22 cellular contexts compared by ENCODE assay signal in genomic region chr21:42499430-42500106, GRCh38. TPM values are rescaled to one million over a fixed set of nuclear protein-coding genes. Genes with fewer than 3 reads are reported as not detected.
DNase-seq lines count a peak whose midpoint lies in the region; ATAC-seq lines count a peak whose summit lies in the region.
"Had no signal": no experiment of that assay in that cellular context is flagged by ENCODE, and none has a peak within 500 bp of the region (broad histone marks: within the 10 kb centered on the region; RNA-seq: fewer than 3 reads in every experiment).

No MANE protein-coding gene starts in this region.

- 59 to 67% methylated on average over 15 of the region's 15 CpGs for WGBS in ectodermal cell, 2 experiments

- no peaks in the 10 kb centered on the region for H3K36me3 ChIP-seq in ectodermal cell (ENCODE audit: control insufficient read depth, insufficient read depth, low read length)
- H3K36me3 ChIP-seq: cardiac muscle cell had no signal

- no peak for ATAC-seq in HG03354 (IDR thresholded peaks at IDR 0.05; ENCODE audit: poor library complexity, severe bottlenecking, unreplicated experiment)
- ATAC-seq: activated CD4-positive, CD25-positive, alpha-beta regulatory T cell treated with anti-CD3 and anti-CD28 coated beads, Interleukin-2, amount 50 U/mL, for 24 hours; foreskin keratinocyte had no signal

- peak; percentile 35 for DNase-seq in NCI-H82 (lab: John Stamatoyannopoulos, UW)
- DNase-seq in NCI-H82 treated with DMSO at 0.1 percent for 48 hours (lab: John Stamatoyannopoulos, UW; ENCODE audit: unreplicated experiment): no peak
- peak; percentile 85 for DNase-seq in NCI-H2227 (lab: John Stamatoyannopoulos, UW; ENCODE audit: unreplicated experiment)
- peak; percentile 75 for DNase-seq in retina
- DNase-seq in NCI-H128 (lab: John Stamatoyannopoulos, UW; ENCODE audit: unreplicated experiment): no peak
- no peak for DNase-seq in NCI-H510A treated with DMSO at 0.1 percent for 48 hours (lab: John Stamatoyannopoulos, UW)
- DNase-seq: ACHN, anterior cingulate cortex, erythroblast, foreskin keratinocyte, GF-D8, HCEC 1CT, NCI-H1694 treated with DMSO at 0.1 percent for 48 hours, NCI-H446, substantia nigra had no signal

- peak overlapping the region; percentile 60 for H3K27ac ChIP-seq in ectodermal cell (ENCODE audit: insufficient read depth, low read depth, low read length, poor library complexity, severe bottlenecking)
- H3K27ac ChIP-seq: C4-2B, cardiac muscle cell, foreskin keratinocyte, hepatocyte had no signal

- H3K4me1 ChIP-seq in ectodermal cell (ENCODE audit: control insufficient read depth, insufficient read depth, low read length): peaks cover 17% of the 10 kb centered on the region

- H3K27me3 ChIP-seq in ectodermal cell (ENCODE audit: control insufficient read depth, insufficient read depth, low read length, poor library complexity, severe bottlenecking): peaks cover 10% of the 10 kb centered on the region
- H3K27me3 ChIP-seq: dorsolateral prefrontal cortex, foreskin keratinocyte, hepatocyte had no signal

- H3K4me3 ChIP-seq in ectodermal cell (ENCODE audit: insufficient read depth, low read depth, low read length): no peak overlapping the region
- H3K4me3 ChIP-seq: cardiac muscle cell, dorsolateral prefrontal cortex, hepatocyte had no signal

- no peaks in the 10 kb centered on the region for H3K9me3 ChIP-seq in ectodermal cell (ENCODE audit: control insufficient read depth, low read length)

RNA-seq across cellular contexts. Expression of gene RSPH1, which starts 3.5 kb away (rescaled TPM):
- polyA plus RNA-seq in ectodermal cell (2013, experiment 1 of 4): 1.1 TPM
- polyA plus RNA-seq in ectodermal cell (2013, experiment 2 of 4): 1.3 TPM
- polyA plus RNA-seq in ectodermal cell (2013, experiment 3 of 4): 1.1 TPM
- 0.89 TPM for polyA plus RNA-seq in ectodermal cell (2013, experiment 4 of 4)

RNA-seq across cellular contexts. Expression of gene SLC37A1, which starts 14.1 kb away (rescaled TPM):
- 6.5 TPM for polyA plus RNA-seq in ectodermal cell (2013, experiment 1 of 4)
- polyA plus RNA-seq in ectodermal cell (2013, experiment 2 of 4): 6.4 TPM
- polyA plus RNA-seq in ectodermal cell (2013, experiment 3 of 4): 4.0 TPM
- 5.3 TPM for polyA plus RNA-seq in ectodermal cell (2013, experiment 4 of 4)

Comparison
In these comparisons a context has a peak if more than half of its experiments do, and no peak if none do; other contexts are left out.
1. DNase-seq: peak in NCI-H82 (single experiment), NCI-H2227 (single experiment) and retina (single experiment); none in NCI-H82 treated with DMSO at 0.1 percent for 48 hours (single experiment), NCI-H128 (single experiment) and NCI-H510A treated with DMSO at 0.1 percent for 48 hours (single experiment).